ENCODE assay signal across 36 cellular contexts in the genomic region with DNA sequence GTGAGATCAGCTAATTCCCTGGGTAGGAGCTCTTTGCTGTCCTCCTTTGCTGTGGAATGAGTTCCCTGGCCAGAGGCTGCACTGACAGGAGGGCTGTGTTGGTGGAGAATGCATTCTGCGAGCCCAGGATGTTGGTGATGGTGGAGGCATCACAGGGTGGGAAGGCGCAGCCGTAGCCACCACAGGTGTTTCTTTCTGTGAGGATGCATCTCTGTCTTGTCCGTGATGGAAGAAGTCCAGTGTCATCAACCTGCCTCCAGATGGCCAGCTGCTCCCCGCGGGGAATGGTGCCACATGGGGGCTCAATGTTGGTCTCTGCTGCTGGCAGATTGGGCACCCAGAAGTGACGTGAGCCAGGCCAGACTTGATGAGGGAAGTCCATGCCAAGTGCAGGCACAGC.
"Had no signal": no experiment of that assay in that cellular context is flagged by ENCODE, and none has a peak within 500 bp of the region (broad histone marks: within the 10 kb centered on the region; RNA-seq: fewer than 3 reads in every experiment).

No MANE protein-coding gene starts in this region.

- H3K4me1 Mint-ChIP-seq: activated B cell treated with CpG ODN at 0.5 μM for 24 hours; activated CD4-positive, alpha-beta T cell treated with anti-CD3 and anti-CD28 coated beads, Interleukin-2, amount 10 ng/mL, durations not matched to agents 24 days and 14 days; activated naive CD8-positive, alpha-beta T cell treated with anti-CD3 and anti-CD28 coated beads for 36 hours; activated T-helper 17 cell treated with anti-CD3 and anti-CD28 coated beads, Interleukin-2, amount 50 U/mL, for 72 hours had no signal

- FAIRE-seq: astrocyte, TTC549 had no signal

- DNase-seq: activated B cell treated with CpG ODN at 0.5 μM for 24 hours; activated CD4-positive, alpha-beta memory T cell treated with anti-CD3 and anti-CD28 coated beads for 36 hours; activated CD4-positive, alpha-beta T cell treated with anti-CD3 and anti-CD28 coated beads for 4 hours; activated CD4-positive, alpha-beta T cell treated with anti-CD3 and anti-CD28 coated beads, Interleukin-2, amount 10 ng/mL, durations not matched to agents 24 days and 14 days; activated CD4-positive, alpha-beta T cell treated with anti-CD3 and anti-CD28 coated beads, Interleukin-2, amount 50 U/mL, for 1 hour; activated CD4-positive, alpha-beta T cell treated with anti-CD3 and anti-CD28 coated beads, Interleukin-2, amount 50 U/mL, for 4 hours; activated CD4-positive, CD25-positive, alpha-beta regulatory T cell treated with anti-CD3 and anti-CD28 coated beads, Interleukin-2, amount 50 U/mL, for 72 hours; activated CD8-positive, alpha-beta memory T cell treated with anti-CD3 and anti-CD28 coated beads, Interleukin-2, amount 50 U/mL, for 4 hours; activated CD8-positive, alpha-beta T cell treated with anti-CD3 and anti-CD28 coated beads, Interleukin-2, amount 10 ng/mL, durations not matched to agents 7 days and 5 days; activated effector memory CD4-positive, alpha-beta T cell treated with anti-CD3 and anti-CD28 coated beads, Interleukin-2, amount 50 U/mL, for 16 hours; activated gamma-delta T cell treated with Interleukin-2 at 50 U/mL for 16 hours; activated naive CD4-positive, alpha-beta T cell; activated naive CD4-positive, alpha-beta T cell treated with anti-CD3 and anti-CD28 coated beads for 36 hours; activated naive CD4-positive, alpha-beta T cell treated with anti-CD3 and anti-CD28 coated beads, Interleukin-2, amount 50 U/mL, for 16 hours; activated naive CD8-positive, alpha-beta T cell treated with anti-CD3 and anti-CD28 coated beads for 36 hours; activated T-cell treated with anti-CD3 and anti-CD28 coated beads for 4 hours; activated T-cell treated with anti-CD3 and anti-CD28 coated beads, Interleukin-2, amount 50 U/mL, for 1 hour; activated T-cell treated with anti-CD3 and anti-CD28 coated beads, Interleukin-2, amount 50 U/mL, for 4 hours; activated T-cell treated with anti-CD3 and anti-CD28 coated beads, Interleukin-2, amount 50 U/mL, for 72 hours; adrenal gland; amniotic stem cell; aorta; body of pancreas; brain microvascular endothelial cell; SW 1271; T-helper 1 cell; T-helper 2 cell; T-helper 9 cell had no signal

- H3K9me3 ChIP-seq: adrenal gland, body of pancreas had no signal

- H3K27ac ChIP-seq: adrenal gland, body of pancreas, brain microvascular endothelial cell, breast epithelium had no signal

- H3K27ac Mint-ChIP-seq: activated B cell treated with CpG ODN at 0.5 μM for 24 hours; activated CD4-positive, alpha-beta memory T cell treated with anti-CD3 and anti-CD28 coated beads for 36 hours; activated CD4-positive, alpha-beta T cell treated with anti-CD3 and anti-CD28 coated beads, Interleukin-2, amount 10 ng/mL, durations not matched to agents 24 days and 14 days; activated CD8-positive, alpha-beta T cell treated with anti-CD3 and anti-CD28 coated beads, Interleukin-2, amount 10 ng/mL, durations not matched to agents 7 days and 5 days; activated naive CD4-positive, alpha-beta T cell treated with anti-CD3 and anti-CD28 coated beads for 36 hours; activated naive CD4-positive, alpha-beta T cell treated with anti-CD3 and anti-CD28 coated beads, Interleukin-2, amount 50 U/mL, for 72 hours; activated naive CD8-positive, alpha-beta T cell treated with anti-CD3 and anti-CD28 coated beads for 36 hours; activated T-cell treated with anti-CD3 and anti-CD28 coated beads, Interleukin-2, amount 50 U/mL, for 72 hours; activated T-helper 1 cell treated with anti-CD3 and anti-CD28 coated beads, Interleukin-12 subunit alpha, Interleukin-12 subunit beta, Interleukin-2, Interleukin-4 antibody, amounts not matched to agents 30 ng/mL and 10 ng/mL and 1 ng/mL, durations not matched to agents 14 hours and 24 hours and 36 hours; activated T-helper 17 cell treated with anti-CD3 and anti-CD28 coated beads, Interleukin-2, amount 50 U/mL, for 72 hours; T-helper 1 cell treated with Interleukin-12 subunit alpha and Interleukin-12 subunit beta and Interleukin-4 antibody, amounts not matched to agents 30 μg/mL and 1 μg/mL, for 36 hours; T-helper 2 cell treated with Interferon-gamma antibody and Interleukin-4, amounts not matched to agents 5 μg/mL and 100 μg/mL, for 36 hours had no signal

- H3K9me3 Mint-ChIP-seq: activated CD4-positive, alpha-beta T cell treated with anti-CD3 and anti-CD28 coated beads, Interleukin-2, amount 10 ng/mL, durations not matched to agents 24 days and 14 days; activated T-cell treated with anti-CD3 and anti-CD28 coated beads, Interleukin-2, amount 50 U/mL, for 4 hours; T-helper 2 cell treated with Interferon-gamma antibody and Interleukin-4, amounts not matched to agents 5 μg/mL and 100 μg/mL, for 36 hours had no signal

- H3K27me3 Mint-ChIP-seq: activated B cell treated with CpG ODN at 0.5 μM for 24 hours; activated CD4-positive, alpha-beta T cell treated with anti-CD3 and anti-CD28 coated beads, Interleukin-2, amount 10 ng/mL, durations not matched to agents 24 days and 14 days; activated naive CD8-positive, alpha-beta T cell treated with anti-CD3 and anti-CD28 coated beads for 36 hours had no signal

- H3K4me3 ChIP-seq: adrenal gland, body of pancreas, breast epithelium had no signal

- H3K4me3 Mint-ChIP-seq: activated B cell treated with CpG ODN at 0.5 μM for 24 hours; activated CD4-positive, alpha-beta memory T cell treated with anti-CD3 and anti-CD28 coated beads for 36 hours; activated CD4-positive, alpha-beta T cell treated with anti-CD3 and anti-CD28 coated beads, Interleukin-2, amount 10 ng/mL, durations not matched to agents 24 days and 14 days; activated CD8-positive, alpha-beta T cell treated with anti-CD3 and anti-CD28 coated beads, Interleukin-2, amount 10 ng/mL, durations not matched to agents 7 days and 5 days; activated naive CD4-positive, alpha-beta T cell treated with anti-CD3 and anti-CD28 coated beads for 36 hours; activated naive CD8-positive, alpha-beta T cell treated with anti-CD3 and anti-CD28 coated beads for 36 hours; activated T-cell treated with anti-CD3 and anti-CD28 coated beads, Interleukin-2, amount 50 U/mL, for 4 hours; activated T-cell treated with anti-CD3 and anti-CD28 coated beads, Interleukin-2, amount 50 U/mL, for 72 hours; activated T-helper 1 cell treated with anti-CD3 and anti-CD28 coated beads, Interleukin-12 subunit alpha, Interleukin-12 subunit beta, Interleukin-2, Interleukin-4 antibody, amounts not matched to agents 30 ng/mL and 10 ng/mL and 1 ng/mL, durations not matched to agents 14 hours and 24 hours and 36 hours; activated T-helper 17 cell treated with anti-CD3 and anti-CD28 coated beads, Interleukin-2, amount 50 U/mL, for 72 hours; T-helper 1 cell treated with Interleukin-12 subunit alpha and Interleukin-12 subunit beta and Interleukin-4 antibody, amounts not matched to agents 30 μg/mL and 1 μg/mL, for 36 hours; T-helper 2 cell treated with Interferon-gamma antibody and Interleukin-4, amounts not matched to agents 5 μg/mL and 100 μg/mL, for 36 hours had no signal

- H3K27me3 ChIP-seq: adrenal gland, body of pancreas, brain microvascular endothelial cell had no signal

- H3K36me3 Mint-ChIP-seq: activated CD4-positive, alpha-beta memory T cell treated with anti-CD3 and anti-CD28 coated beads for 36 hours; activated naive CD4-positive, alpha-beta T cell treated with anti-CD3 and anti-CD28 coated beads, Interleukin-2, amount 50 U/mL, for 72 hours; activated naive CD8-positive, alpha-beta T cell treated with anti-CD3 and anti-CD28 coated beads for 36 hours had no signal

- H3K36me3 ChIP-seq: adrenal gland, brain microvascular endothelial cell, breast epithelium had no signal

- ATAC-seq: activated CD8-positive, alpha-beta T cell treated with anti-CD3 and anti-CD28 coated beads, Interleukin-2, amount 10 ng/mL, durations not matched to agents 7 days and 5 days; activated naive CD4-positive, alpha-beta T cell treated with anti-CD3 and anti-CD28 coated beads, Interleukin-2, amount 50 U/mL, for 72 hours; activated T-cell treated with anti-CD3 and anti-CD28 coated beads, Interleukin-2, amount 50 U/mL, for 4 hours; activated T-cell treated with anti-CD3 and anti-CD28 coated beads, Interleukin-2, amount 50 U/mL, for 72 hours; activated T-helper 17 cell treated with anti-CD3 and anti-CD28 coated beads, Interleukin-2, amount 50 U/mL, for 72 hours; body of pancreas had no signal

- H3K4me1 ChIP-seq: adrenal gland, body of pancreas, breast epithelium had no signal
